Comparison of ENCODE assay signal across 22 cellular contexts in the genomic region with DNA sequence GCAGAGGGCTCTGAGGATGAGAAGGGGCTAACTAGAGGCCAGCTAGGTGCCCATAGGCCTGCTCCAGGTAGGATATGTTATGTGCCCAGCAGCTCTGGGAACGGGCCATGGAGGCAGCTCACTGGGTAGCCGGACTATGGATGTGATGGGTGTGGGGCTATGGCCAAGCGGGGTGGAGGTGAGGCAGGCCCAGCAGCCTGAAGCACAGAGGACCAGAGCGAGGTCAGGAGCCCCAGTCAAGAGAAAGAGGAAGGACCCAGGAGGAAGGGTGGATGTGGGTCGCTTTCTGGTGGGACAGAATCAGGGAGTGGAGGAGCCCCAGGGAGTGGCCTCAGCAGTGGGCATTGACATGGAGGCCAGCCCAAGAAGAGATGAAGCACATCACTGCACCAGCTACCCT.
DNase-seq lines count a peak whose midpoint lies in the region; ATAC-seq and TF ChIP-seq lines count a peak whose summit lies in the region.
"Had no signal": no experiment of that assay in that cellular context is flagged by ENCODE, and none has a peak within 500 bp of the region (broad histone marks: within the 10 kb centered on the region; RNA-seq: fewer than 3 reads in every experiment).

No MANE protein-coding gene starts in this region.

- no peak for TF ChIP-seq CTCF in Loucy (conservative IDR thresholded peaks at IDR 0.05; ENCODE audit: low read length)
- no peak for TF ChIP-seq CTCF in neural progenitor cell (IDR thresholded peaks at IDR 0.05)

- H4K20me1 ChIP-seq in BLaER1 = no peaks in the 10 kb centered on the region
- H4K20me1 ChIP-seq in Loucy (ENCODE audit: insufficient read depth, low read length, poor library complexity, severe bottlenecking) = no peaks in the 10 kb centered on the region
- H4K20me1 ChIP-seq in neural progenitor cell (ENCODE audit: low read depth) = no peaks in the 10 kb centered on the region

- H3K27ac Mint-ChIP-seq in neural progenitor cell = no peak overlapping the region
- H3K27ac Mint-ChIP-seq in stimulated activated effector memory CD8-positive, alpha-beta T cell treated with anti-CD3 and anti-CD28 coated beads, Interleukin-12 subunit alpha, Interleukin-12 subunit beta, amount 100 ng/mL, for 72 hours = peak overlapping the region; percentile 53

- H3K4me1 ChIP-seq in BLaER1 (peaks cover 46% of the 10 kb centered on the region), Loucy (ENCODE audit: insufficient read depth, low read length, poor library complexity, severe bottlenecking) (peaks cover 57% of the 10 kb centered on the region), neural progenitor cell (no peaks in the 10 kb centered on the region)
- H3K4me1 ChIP-seq: A549, BE2C had no signal

- peak overlapping the region; percentile 9 for H3K4me3 Mint-ChIP-seq in neural progenitor cell
- no peak overlapping the region for H3K4me3 Mint-ChIP-seq in stimulated activated effector memory CD8-positive, alpha-beta T cell treated with anti-CD3 and anti-CD28 coated beads, Interleukin-12 subunit alpha, Interleukin-12 subunit beta, amount 100 ng/mL, for 72 hours
- H3K4me3 Mint-ChIP-seq: CD4-positive, CD25-positive, alpha-beta regulatory T cell had no signal

- no peaks in the 10 kb centered on the region for H3K27me3 ChIP-seq in BLaER1
- H3K27me3 ChIP-seq in Loucy (ENCODE audit: insufficient read depth, low read length, poor library complexity, severe bottlenecking) = no peaks in the 10 kb centered on the region
- no peaks in the 10 kb centered on the region for H3K27me3 ChIP-seq in neural progenitor cell
- H3K27me3 ChIP-seq: BE2C had no signal

- H3K36me3 ChIP-seq in BLaER1 = no peaks in the 10 kb centered on the region
- no peaks in the 10 kb centered on the region for H3K36me3 ChIP-seq in Loucy (ENCODE audit: insufficient read depth, low read length)
- H3K36me3 ChIP-seq in neural progenitor cell = no peaks in the 10 kb centered on the region
- H3K36me3 ChIP-seq: BE2C had no signal

- H3K4me3 ChIP-seq in BLaER1 (no peak overlapping the region), Loucy (ENCODE audit: low read length, poor library complexity, severe bottlenecking) (no peak overlapping the region), neural progenitor cell (no peak overlapping the region)
- H3K4me3 ChIP-seq: A549 had no signal

- H3F3A ChIP-seq in Loucy (ENCODE audit: low read depth) (no peaks in the 10 kb centered on the region), neural progenitor cell (ENCODE audit: low read depth) (no peaks in the 10 kb centered on the region)

- peaks cover 9% of the 10 kb centered on the region for H3K9me3 ChIP-seq in BLaER1
- no peaks in the 10 kb centered on the region for H3K9me3 ChIP-seq in Loucy (ENCODE audit: insufficient read depth, low read depth, low read length)
- H3K9me3 ChIP-seq in neural progenitor cell (ENCODE audit: low read depth) = no peaks in the 10 kb centered on the region
- H3K9me3 ChIP-seq: A549, BE2C had no signal

- H3K79me2 ChIP-seq in Loucy (ENCODE audit: insufficient read depth, low read length) = no peaks in the 10 kb centered on the region
- H3K79me2 ChIP-seq in neural progenitor cell (ENCODE audit: low read depth) = no peaks in the 10 kb centered on the region

- H3K27ac ChIP-seq in BLaER1 (peak overlapping the region; percentile 22; the same call in 1 of the 2 replicates), neural progenitor cell (no peak overlapping the region)
- H3K27ac ChIP-seq: A549, C4-2B had no signal

- no peaks in the 10 kb centered on the region for H3K36me3 Mint-ChIP-seq in neural progenitor cell
- no peaks in the 10 kb centered on the region for H3K36me3 Mint-ChIP-seq in stimulated activated effector memory CD8-positive, alpha-beta T cell treated with anti-CD3 and anti-CD28 coated beads, Interleukin-12 subunit alpha, Interleukin-12 subunit beta, amount 100 ng/mL, for 72 hours
- H3K36me3 Mint-ChIP-seq: CD4-positive, CD25-positive, alpha-beta regulatory T cell; CD8-positive, alpha-beta memory T cell had no signal

- no peaks in the 10 kb centered on the region for H3K9me3 Mint-ChIP-seq in neural progenitor cell
- H3K9me3 Mint-ChIP-seq in stimulated activated effector memory CD8-positive, alpha-beta T cell treated with anti-CD3 and anti-CD28 coated beads, Interleukin-12 subunit alpha, Interleukin-12 subunit beta, amount 100 ng/mL, for 72 hours = no peaks in the 10 kb centered on the region
- H3K9me3 Mint-ChIP-seq: CD4-positive, CD25-positive, alpha-beta regulatory T cell; CD8-positive, alpha-beta memory T cell had no signal

- DNase-seq in neural progenitor cell (ENCODE audit: low spot score) = no peak
- DNase-seq in stimulated activated effector memory CD8-positive, alpha-beta T cell treated with anti-CD3 and anti-CD28 coated beads, Interleukin-12 subunit alpha, Interleukin-12 subunit beta, amount 100 ng/mL, for 72 hours (ENCODE audit: low spot score in 2 of 2) = no peak
- no peak for DNase-seq in islet precursor cell
- no peak for DNase-seq in superior temporal gyrus (ENCODE audit: extremely low spot score)
- no peak for DNase-seq in activated naive CD4-positive, alpha-beta T cell (lab: John Stamatoyannopoulos, UW)
- DNase-seq: 8988T; ACHN; AML-193; BE2C; CD4-positive, CD25-positive, alpha-beta regulatory T cell; CD8-positive, alpha-beta memory T cell; DMS 273 treated with DMSO at 0.1 percent for 48 hours; DMS53; DMS79 treated with DMSO at 0.1 percent for 48 hours; GF-D8; GOT3; H7; HCEC 1CT had no signal

- peaks cover 20% of the 10 kb centered on the region for H3K4me1 Mint-ChIP-seq in neural progenitor cell
- peaks cover 27% of the 10 kb centered on the region for H3K4me1 Mint-ChIP-seq in stimulated activated effector memory CD8-positive, alpha-beta T cell treated with anti-CD3 and anti-CD28 coated beads, Interleukin-12 subunit alpha, Interleukin-12 subunit beta, amount 100 ng/mL, for 72 hours

- ATAC-seq in stimulated activated effector memory CD8-positive, alpha-beta T cell treated with anti-CD3 and anti-CD28 coated beads, Interleukin-12 subunit alpha, Interleukin-12 subunit beta, amount 100 ng/mL, for 72 hours = no peak
- ATAC-seq: A549 had no signal

- H3K4me2 ChIP-seq in BLaER1 (peak overlapping the region; percentile 37), Loucy (ENCODE audit: low read depth, low read length, poor library complexity, severe bottlenecking) (no peak overlapping the region), neural progenitor cell (no peak overlapping the region)
- H3K4me2 ChIP-seq: A549 had no signal

- no peak overlapping the region for H3K9ac ChIP-seq in BLaER1
- H3K9ac ChIP-seq in Loucy (ENCODE audit: low read depth, low read length, poor library complexity, severe bottlenecking) = peak overlapping the region; percentile 58
- H3K9ac ChIP-seq in neural progenitor cell = no peak overlapping the region

- H2AFZ ChIP-seq in Loucy (ENCODE audit: low read length) (no peak overlapping the region), neural progenitor cell (replicated peaks) (no peak overlapping the region)

- H3K27me3 Mint-ChIP-seq in neural progenitor cell (ENCODE audit: insufficient read depth, low read depth) = no peaks in the 10 kb centered on the region
- H3K27me3 Mint-ChIP-seq: CD4-positive, CD25-positive, alpha-beta regulatory T cell; CD8-positive, alpha-beta memory T cell had no signal

- H3K9me2 ChIP-seq in Loucy (replicated peaks; ENCODE audit: low read depth, low read length) = no peaks in the 10 kb centered on the region
